ENCODE assay signal across 16 cellular contexts in genomic region chr3:189766416-189766815, GRCh38.
DNase-seq lines count a peak whose midpoint lies in the region; ATAC-seq and TF ChIP-seq lines count a peak whose summit lies in the region.
"Had no signal": no experiment of that assay in that cellular context is flagged by ENCODE, and none has a peak within 500 bp of the region (broad histone marks: within the 10 kb centered on the region; RNA-seq: fewer than 3 reads in every experiment).

No MANE protein-coding gene starts in this region.

- H3K27ac Mint-ChIP-seq in WTC11: no peak overlapping the region
- H3K27ac Mint-ChIP-seq: activated T-helper 17 cell treated with anti-CD3 and anti-CD28 coated beads, Interleukin-2, amount 50 U/mL, for 72 hours; B cell had no signal

- peaks cover 18% of the 10 kb centered on the region for H3K27me3 Mint-ChIP-seq in WTC11 (ENCODE audit: low read depth)
- H3K27me3 Mint-ChIP-seq: B cell had no signal

- peak; percentile 40 for DNase-seq in HPDE6-E6E7 (ENCODE audit: extremely low spot score)
- DNase-seq in WTC11 (ENCODE audit: low spot score): no peak
- peak in 1 of 2 donors; percentile 71 for DNase-seq in foreskin keratinocyte
- DNase-seq in renal cortical epithelial cell (ENCODE audit: low read depth): peak; percentile 20
- DNase-seq in stimulated activated CD4-positive, alpha-beta T cell treated with anti-CD3 and anti-CD28 coated beads, Interleukin-2, amount 100 ng/mL, for 24 hours: no peak
- DNase-seq in left cardiac atrium: no peak
- DNase-seq in NCI-H748 (lab: John Stamatoyannopoulos, UW; ENCODE audit: unreplicated experiment): no peak
- DNase-seq: activated CD4-positive, alpha-beta T cell treated with anti-CD3 and anti-CD28 coated beads, Interleukin-2, amount 50 U/mL, for 4 hours; adrenal gland; heart right ventricle; NCI-H1694 treated with DMSO at 0.1 percent for 48 hours; NCI-H446 treated with DMSO at 0.1 percent for 48 hours; posterior cingulate gyrus; stomach had no signal

- intact Hi-C loops in left cardiac atrium (cut with DNase I): no loop called here

- CTCF ChIA-PET in WTC11 (lab: Charles Lee): no interaction called here

- H3K9me3 Mint-ChIP-seq in WTC11: peaks cover 8% of the 10 kb centered on the region
- H3K9me3 Mint-ChIP-seq: activated T-helper 17 cell treated with anti-CD3 and anti-CD28 coated beads, Interleukin-2, amount 50 U/mL, for 72 hours had no signal

- H3K27me3 ChIP-seq in foreskin keratinocyte: no peaks in the 10 kb centered on the region
- H3K27me3 ChIP-seq: adrenal gland, heart right ventricle, stomach had no signal

- H3K36me3 Mint-ChIP-seq in WTC11: peaks cover 5% of the 10 kb centered on the region

- H3K4me3 Mint-ChIP-seq in WTC11: no peak overlapping the region
- H3K4me3 Mint-ChIP-seq: activated T-helper 17 cell treated with anti-CD3 and anti-CD28 coated beads, Interleukin-2, amount 50 U/mL, for 72 hours; B cell had no signal

- ATAC-seq in WTC11 (peak; percentile 71), foreskin keratinocyte (peak; percentile 70), left cardiac atrium (no peak)
- ATAC-seq: activated T-helper 17 cell treated with anti-CD3 and anti-CD28 coated beads, Interleukin-2, amount 50 U/mL, for 72 hours; heart right ventricle had no signal

- no peak overlapping the region for H3K27ac ChIP-seq in foreskin keratinocyte
- H3K27ac ChIP-seq: adrenal gland, heart right ventricle, stomach had no signal

- H3K4me1 Mint-ChIP-seq in WTC11: peaks cover 26% of the 10 kb centered on the region
- H3K4me1 Mint-ChIP-seq: activated T-helper 17 cell treated with anti-CD3 and anti-CD28 coated beads, Interleukin-2, amount 50 U/mL, for 72 hours; B cell had no signal

- POLR2A ChIA-PET in WTC11 (lab: Charles Lee): no interaction called here

- TF ChIP-seq CTCF in WTC11 (IDR thresholded peaks at IDR 0.05): no peak
- TF ChIP-seq CTCF in foreskin keratinocyte (conservative IDR thresholded peaks at IDR 0.05): no peak

- peaks cover 18% of the 10 kb centered on the region for H3K4me1 ChIP-seq in foreskin keratinocyte
- H3K4me1 ChIP-seq: adrenal gland, heart right ventricle had no signal

TF ChIP-seq in WTC11, 78 proteins besides CTCF, POLR2A, EP300 and RAD21:
- TF ChIP-seq, protein P1, sequence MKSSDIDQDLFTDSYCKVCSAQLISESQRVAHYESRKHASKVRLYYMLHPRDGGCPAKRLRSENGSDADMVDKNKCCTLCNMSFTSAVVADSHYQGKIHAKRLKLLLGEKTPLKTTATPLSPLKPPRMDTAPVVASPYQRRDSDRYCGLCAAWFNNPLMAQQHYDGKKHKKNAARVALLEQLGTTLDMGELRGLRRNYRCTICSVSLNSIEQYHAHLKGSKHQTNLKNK (CRISPR knock-in tag; IDR thresholded peaks at IDR 0.05): no peak
- TF ChIP-seq USF1 (CRISPR knock-in tag; IDR thresholded peaks at IDR 0.05): no peak
- no peak for TF ChIP-seq TEAD4 (CRISPR knock-in tag; IDR thresholded peaks at IDR 0.05)
- TF ChIP-seq, protein P2, sequence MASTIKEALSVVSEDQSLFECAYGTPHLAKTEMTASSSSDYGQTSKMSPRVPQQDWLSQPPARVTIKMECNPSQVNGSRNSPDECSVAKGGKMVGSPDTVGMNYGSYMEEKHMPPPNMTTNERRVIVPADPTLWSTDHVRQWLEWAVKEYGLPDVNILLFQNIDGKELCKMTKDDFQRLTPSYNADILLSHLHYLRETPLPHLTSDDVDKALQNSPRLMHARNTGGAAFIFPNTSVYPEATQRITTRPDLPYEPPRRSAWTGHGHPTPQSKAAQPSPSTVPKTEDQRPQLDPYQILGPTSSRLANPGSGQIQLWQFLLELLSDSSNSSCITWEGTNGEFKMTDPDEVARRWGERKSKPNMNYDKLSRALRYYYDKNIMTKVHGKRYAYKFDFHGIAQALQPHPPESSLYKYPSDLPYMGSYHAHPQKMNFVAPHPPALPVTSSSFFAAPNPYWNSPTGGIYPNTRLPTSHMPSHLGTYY (CRISPR knock-in tag; IDR thresholded peaks at IDR 0.05): no peak

Comparison
In these comparisons a context has a peak if more than half of its experiments do, and no peak if none do; other contexts are left out.
1. DNase-seq: peak in HPDE6-E6E7 (single experiment) and renal cortical epithelial cell (single experiment); none in WTC11 (single experiment), stimulated activated CD4-positive, alpha-beta T cell treated with anti-CD3 and anti-CD28 coated beads, Interleukin-2, amount 100 ng/mL, for 24 hours (0 of 2), left cardiac atrium (single experiment) and NCI-H748 (single experiment).
2. ATAC-seq: peak in WTC11 (single experiment) and foreskin keratinocyte (single experiment); none in left cardiac atrium (0 of 2).